Comparison of ENCODE assay signal across 24 cellular contexts in the genomic region with DNA sequence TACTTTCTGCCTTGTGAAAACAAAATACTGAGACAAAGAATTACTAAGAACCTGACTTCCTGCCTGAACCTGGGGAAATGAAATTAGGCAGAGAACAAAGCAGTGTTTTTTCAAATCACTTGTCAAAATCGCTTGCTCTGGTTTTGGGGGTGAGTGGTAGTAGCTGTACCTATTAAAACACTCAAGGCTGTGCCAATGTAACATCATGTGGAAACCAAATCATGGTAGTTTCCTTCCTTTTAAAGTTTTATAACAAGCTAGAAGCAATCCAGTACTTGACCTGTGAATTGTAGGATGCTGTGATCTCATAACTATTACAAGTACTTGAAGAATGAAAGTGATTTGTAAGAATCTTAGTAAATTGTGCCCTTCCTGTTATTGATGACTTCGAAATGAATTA. TPM values are rescaled to one million over a fixed set of nuclear protein-coding genes. Genes with fewer than 3 reads are reported as not detected.
DNase-seq lines count a peak whose midpoint lies in the region; ATAC-seq and TF ChIP-seq lines count a peak whose summit lies in the region.
"Had no signal": no experiment of that assay in that cellular context is flagged by ENCODE, and none has a peak within 500 bp of the region (broad histone marks: within the 10 kb centered on the region; RNA-seq: fewer than 3 reads in every experiment).

No MANE protein-coding gene starts in this region.

- POLR2A ChIA-PET in T-cell (lab: Charles Lee): no interaction called here

- H3K27ac ChIP-seq in upper lobe of right lung (no peak overlapping the region), transverse colon (no peak overlapping the region)
- H3K27ac ChIP-seq: GM23248, hepatocyte, lower lobe of right lung, right lobe of liver, spleen had no signal

- CTCF ChIA-PET in T-cell (lab: Charles Lee): interaction anchor here (0.6 kb wide), 2 partner anchors 15 to 225 kb away, joined by 3 to 4 read pairs; no protein-coding TSS in a partner anchor

- peak overlapping the region; percentile 71 for H3K27ac Mint-ChIP-seq in activated naive CD4-positive, alpha-beta T cell treated with anti-CD3 and anti-CD28 coated beads, Interleukin-2, amount 50 U/mL, for 24 hours
- H3K27ac Mint-ChIP-seq in T-cell: peak overlapping the region; percentile 42 to 73
- H3K27ac Mint-ChIP-seq: activated CD8-positive, alpha-beta memory T cell treated with anti-CD3 and anti-CD28 coated beads, Interleukin-2, amount 10 ng/mL, durations not matched to agents 7 days and 5 days; progenitor cell of endocrine pancreas had no signal

- H3K4me1 ChIP-seq in adipocyte (ENCODE audit: control insufficient read depth, insufficient read depth, low read length) (peaks cover 10% of the 10 kb centered on the region), upper lobe of right lung (peaks cover 11% of the 10 kb centered on the region), transverse colon (peaks cover 0 to 4% (median 2%) of the 10 kb centered on the region in 4 donors)

- H3K4me1 Mint-ChIP-seq in activated naive CD4-positive, alpha-beta T cell treated with anti-CD3 and anti-CD28 coated beads, Interleukin-2, amount 50 U/mL, for 24 hours: peaks cover 71% of the 10 kb centered on the region
- peaks cover 46 to 71% (median 67%) of the 10 kb centered on the region in 3 donors for H3K4me1 Mint-ChIP-seq in T-cell

- peak overlapping the region; percentile 65 for H3K4me3 Mint-ChIP-seq in activated naive CD4-positive, alpha-beta T cell treated with anti-CD3 and anti-CD28 coated beads, Interleukin-2, amount 50 U/mL, for 24 hours
- peak overlapping the region; percentile 21 to 38 (median 25) for H3K4me3 Mint-ChIP-seq in T-cell
- H3K4me3 Mint-ChIP-seq: activated CD8-positive, alpha-beta memory T cell treated with anti-CD3 and anti-CD28 coated beads, Interleukin-2, amount 10 ng/mL, durations not matched to agents 7 days and 5 days had no signal

- TF ChIP-seq POLR2A in transverse colon (IDR thresholded peaks at IDR 0.05): no peak

- no peak overlapping the region for H3K4me3 ChIP-seq in adipocyte (ENCODE audit: low read length)
- no peak overlapping the region for H3K4me3 ChIP-seq in upper lobe of right lung
- no peak overlapping the region for H3K4me3 ChIP-seq in transverse colon
- H3K4me3 ChIP-seq: BLaER1 treated with 17β-estradiol and CSF1 and Interleukin-3, amounts not matched to agents 10 nM and 100 nM; GM23248; hepatocyte; lower lobe of right lung; right lobe of liver; spleen; stomach had no signal

- H3K36me3 ChIP-seq in adipocyte (ENCODE audit: control insufficient read depth, insufficient read depth, low read length, severe bottlenecking): no peaks in the 10 kb centered on the region
- H3K36me3 ChIP-seq in upper lobe of right lung: no peaks in the 10 kb centered on the region
- no peaks in the 10 kb centered on the region for H3K36me3 ChIP-seq in transverse colon
- H3K36me3 ChIP-seq: lower lobe of right lung, right lobe of liver, spleen, stomach had no signal

- no peaks in the 10 kb centered on the region for H3K27me3 Mint-ChIP-seq in activated naive CD4-positive, alpha-beta T cell treated with anti-CD3 and anti-CD28 coated beads, Interleukin-2, amount 50 U/mL, for 24 hours
- no peaks in the 10 kb centered on the region for H3K27me3 Mint-ChIP-seq in T-cell
- H3K27me3 Mint-ChIP-seq: activated CD8-positive, alpha-beta memory T cell treated with anti-CD3 and anti-CD28 coated beads, Interleukin-2, amount 10 ng/mL, durations not matched to agents 7 days and 5 days; naive thymus-derived CD8-positive, alpha-beta T cell; progenitor cell of endocrine pancreas had no signal

- in situ Hi-C loops in transverse colon (cut with MboI; ENCODE audit: low pct_ligation_motif_present in 1 of 4, low pct_unique_long_range_greater_than_20kb in 1 of 4, low sequenced_read_pairs in 3 of 4): no loop called here

- no peaks in the 10 kb centered on the region for H3K9me3 Mint-ChIP-seq in activated naive CD4-positive, alpha-beta T cell treated with anti-CD3 and anti-CD28 coated beads, Interleukin-2, amount 50 U/mL, for 24 hours
- H3K9me3 Mint-ChIP-seq in T-cell: no peaks in the 10 kb centered on the region
- H3K9me3 Mint-ChIP-seq: naive thymus-derived CD8-positive, alpha-beta T cell had no signal

- H3K36me3 Mint-ChIP-seq in activated naive CD4-positive, alpha-beta T cell treated with anti-CD3 and anti-CD28 coated beads, Interleukin-2, amount 50 U/mL, for 24 hours: peaks cover 4% of the 10 kb centered on the region
- peaks cover 12% of the 10 kb centered on the region for H3K36me3 Mint-ChIP-seq in T-cell

- H3K9ac ChIP-seq in adipocyte (ENCODE audit: low read length): no peak overlapping the region
- H3K9ac ChIP-seq: GM23248 had no signal

- peaks cover 4% of the 10 kb centered on the region for H3K27me3 ChIP-seq in adipocyte (replicated peaks; ENCODE audit: control insufficient read depth, insufficient read depth, low read length)
- H3K27me3 ChIP-seq in upper lobe of right lung: no peaks in the 10 kb centered on the region
- no peaks in the 10 kb centered on the region for H3K27me3 ChIP-seq in transverse colon
- H3K27me3 ChIP-seq: BLaER1 treated with 17β-estradiol and CSF1 and Interleukin-3, amounts not matched to agents 10 nM and 100 nM; hepatocyte; right lobe of liver; stomach had no signal

- TF ChIP-seq CTCF in upper lobe of right lung (IDR thresholded peaks at IDR 0.05) (no peak), transverse colon (IDR thresholded peaks at IDR 0.05) (no peak)

- no peak for DNase-seq in activated naive CD4-positive, alpha-beta T cell treated with anti-CD3 and anti-CD28 coated beads, Interleukin-2, amount 50 U/mL, for 16 hours
- DNase-seq in T-cell: peak in 1 of 34 experiments; percentile 8
- DNase-seq in adipocyte (ENCODE audit: low read depth): peak; percentile 7
- DNase-seq in upper lobe of right lung: no peak
- no peak for DNase-seq in transverse colon
- DNase-seq: activated CD8-positive, alpha-beta memory T cell treated with anti-CD3 and anti-CD28 coated beads, Interleukin-2, amount 10 ng/mL, durations not matched to agents 7 days and 5 days; activated effector memory CD4-positive, alpha-beta T cell treated with Interleukin-2 at 50 U/mL for 16 hours; DMS79 treated with DMSO at 0.1 percent for 48 hours; GF-D8; GM23248; lower lobe of right lung; NCI-H748 treated with DMSO at 0.1 percent for 48 hours; right lobe of liver; Right ventricle myocardium superior; spleen; stimulated activated CD4-positive, alpha-beta T cell treated with anti-CD3 and anti-CD28 coated beads, Interleukin-2, amount 100 ng/mL, for 24 hours; stomach had no signal

- 63% methylated on average over 2 of the region's 2 CpGs for WGBS in transverse colon (ENCODE audit: low coverage in 1 of 2), 2 donors

- H3K9me3 ChIP-seq in adipocyte (ENCODE audit: control insufficient read depth, low read length): no peaks in the 10 kb centered on the region
- no peaks in the 10 kb centered on the region for H3K9me3 ChIP-seq in upper lobe of right lung
- no peaks in the 10 kb centered on the region for H3K9me3 ChIP-seq in transverse colon
- H3K9me3 ChIP-seq: lower lobe of right lung, right lobe of liver, spleen, stomach had no signal

- intact Hi-C loops in upper lobe of right lung (cut with DNase I) (no loop called here), transverse colon (cut with DNase I; ENCODE audit: low total_unique reads) (no loop called here)

- ATAC-seq in T-cell (replicated peaks in 1 of 4): peak; percentile 40 to 85 (median 77)
- peak; percentile 19 for ATAC-seq in upper lobe of right lung
- ATAC-seq in GM21367 (IDR thresholded peaks at IDR 0.05; ENCODE audit: unreplicated experiment): no peak
- ATAC-seq: activated CD8-positive, alpha-beta memory T cell treated with anti-CD3 and anti-CD28 coated beads, Interleukin-2, amount 10 ng/mL, durations not matched to agents 7 days and 5 days; Panc1 had no signal

- no peak for TF ChIP-seq EP300 in transverse colon (IDR thresholded peaks at IDR 0.05; ENCODE audit: low read depth)

RNA-seq across cellular contexts. Expression of gene CMTM8, which starts 6.7 kb away (rescaled TPM):
- total RNA-seq in T-cell: 10 to 100 TPM in 3 of 5 donors, 1 to 10 TPM in 2; 5.2 to 12.2 (median 10.3) TPM
- total RNA-seq in upper lobe of right lung: 24.9 TPM
- total RNA-seq in transverse colon: 10 to 100 TPM in 1 of 4 donors, 1 to 10 TPM in 3; 4.4 to 39.2 (median 7.4) TPM
- total RNA-seq: GM23248 had no signal
